ENCODE assay signal across 18 cellular contexts in genomic region chr18:79677221-79677620, GRCh38. TPM values are rescaled to one million over a fixed set of nuclear protein-coding genes. Genes with fewer than 3 reads are reported as not detected.
DNase-seq lines count a peak whose midpoint lies in the region; ATAC-seq, FAIRE-seq and TF ChIP-seq lines count a peak whose summit lies in the region.
"Had no signal": no experiment of that assay in that cellular context is flagged by ENCODE, and none has a peak within 500 bp of the region (broad histone marks: within the 10 kb centered on the region; RNA-seq: fewer than 3 reads in every experiment).

No MANE protein-coding gene starts in this region.

- H3K9me2 ChIP-seq in Loucy (replicated peaks; ENCODE audit: low read depth, low read length) = no peaks in the 10 kb centered on the region

- no peaks in the 10 kb centered on the region for H3K36me3 ChIP-seq in Loucy (ENCODE audit: insufficient read depth, low read length)
- peaks cover 0 to 5% of the 10 kb centered on the region in 2 experiments; a peak in 1 of 4 replicates for H3K36me3 ChIP-seq in GM12878 (ENCODE audit: control insufficient read depth in 2 of 2, insufficient read depth in 2 of 2, low read length in 1 of 2)
- no peaks in the 10 kb centered on the region for H3K36me3 ChIP-seq in osteoblast (ENCODE audit: insufficient read depth, low read length)

- H3K4me3 ChIP-seq in Loucy (ENCODE audit: low read length, poor library complexity, severe bottlenecking) (peak overlapping the region; percentile 92), GM12878 (peak overlapping the region; percentile 71; the same call in 1 of the 2 replicates), osteoblast (ENCODE audit: insufficient read depth, low read length) (no peak overlapping the region), dorsolateral prefrontal cortex (peak overlapping the region in 1 of 59 donors; percentile 99)
- H3K4me3 ChIP-seq: coronary artery had no signal

- intact Hi-C loops in GM12878 (cut with micrococcal nuclease; ENCODE audit: unreplicated experiment) (no loop called here), dorsolateral prefrontal cortex (cut with DNase I) (loop anchor here in 1 of 2 donors (10.0 kb wide), 1 partner anchor 268 kb away; no protein-coding TSS in a partner anchor)

- BruUV-seq in GM12878 (replicated peaks; lab: Mats Ljungman, UMichigan) = no TSS peak

- H3K9me3 Mint-ChIP-seq in activated T-cell treated with anti-CD3 and anti-CD28 coated beads, Interleukin-2, amount 50 U/mL, for 24 hours = no peaks in the 10 kb centered on the region

- H3K27me3 Mint-ChIP-seq in activated T-cell treated with anti-CD3 and anti-CD28 coated beads, Interleukin-2, amount 50 U/mL, for 24 hours = no peaks in the 10 kb centered on the region

- RAD21 ChIA-PET in GM12878 (lab: Charles Lee; ENCODE audit: unreplicated experiment) = no interaction called here

- H4K20me1 ChIP-seq in Loucy (ENCODE audit: insufficient read depth, low read length, poor library complexity, severe bottlenecking) (peaks cover 20% of the 10 kb centered on the region), GM12878 (ENCODE audit: control insufficient read depth, insufficient read depth) (peaks cover 2% of the 10 kb centered on the region; the same call in 1 of the 2 replicates), osteoblast (ENCODE audit: insufficient read depth, low read length) (peaks cover 14% of the 10 kb centered on the region)

- H3K4me3 Mint-ChIP-seq in activated T-cell treated with anti-CD3 and anti-CD28 coated beads, Interleukin-2, amount 50 U/mL, for 24 hours = peak overlapping the region; percentile 91

- H3K27me3 ChIP-seq in Loucy (ENCODE audit: insufficient read depth, low read length, poor library complexity, severe bottlenecking) (no peaks in the 10 kb centered on the region), GM12878 (replicated peaks in 1 of 2; ENCODE audit: control insufficient read depth in 2 of 2, insufficient read depth in 2 of 2, low read length in 1 of 2) (no peaks in the 10 kb centered on the region), osteoblast (ENCODE audit: insufficient read depth, low read length) (no peaks in the 10 kb centered on the region), dorsolateral prefrontal cortex (no peaks in the 10 kb centered on the region)
- H3K27me3 ChIP-seq: ascending aorta had no signal

- SMC1A ChIA-PET in GM12878 (lab: Charles Lee; ENCODE audit: uncharacterized antibody, unreplicated experiment) = interaction anchor here (0.5 kb wide), 1 partner anchor 343 kb away, joined by 3 read pairs; no protein-coding TSS in a partner anchor

- H3K4me1 Mint-ChIP-seq in activated T-cell treated with anti-CD3 and anti-CD28 coated beads, Interleukin-2, amount 50 U/mL, for 24 hours (ENCODE audit: low read depth) = peaks cover 48% of the 10 kb centered on the region

- CTCF ChIA-PET in GM12878 (lab: Yijun Ruan, JAX) = no interaction called here

- no peak for TF ChIP-seq POLR2A in GM12878 (IDR thresholded peaks at IDR 0.05; ENCODE audit: low read depth, low read length)

- FAIRE-seq in GM12878 (lab: Jason Lieb, UNC) = no peak

- ATAC-seq in GM12878 (no peak), HG02970 (IDR thresholded peaks at IDR 0.05; ENCODE audit: low FRiP score, unreplicated experiment) (no peak)
- ATAC-seq: lower lobe of right lung, right cardiac atrium had no signal

- TF ChIP-seq CTCF in Loucy (conservative IDR thresholded peaks at IDR 0.05; ENCODE audit: low read length) = 0 out of 2 replicates have a peak, but pooled peaks have one; percentile 25
- TF ChIP-seq CTCF in GM12878 (IDR thresholded peaks at IDR 0.05 in 2 of 3, conservative IDR thresholded peaks at IDR 0.05 in 1 of 3; ENCODE audit: control insufficient read depth in 2 of 3, extremely low read depth in 1 of 3, insufficient read depth in 1 of 3, low read depth in 3 of 3, low read length in 3 of 3) = no peak
- TF ChIP-seq CTCF in osteoblast (IDR thresholded peaks at IDR 0.05; ENCODE audit: extremely low read depth, low read depth, low read length) = no peak
- TF ChIP-seq CTCF in dorsolateral prefrontal cortex (IDR thresholded peaks at IDR 0.05 in 54 of 56, conservative IDR thresholded peaks at IDR 0.05 in 2 of 56; ENCODE audit: low read depth in 1 of 56, partially characterized antibody in 56 of 56) = no peak

- H3K27ac ChIP-seq in GM12878 (ENCODE audit: control insufficient read depth, insufficient read depth) = no peak overlapping the region
- no peak overlapping the region for H3K27ac ChIP-seq in osteoblast (ENCODE audit: low read depth, low read length)
- no peak overlapping the region for H3K27ac ChIP-seq in dorsolateral prefrontal cortex
- H3K27ac ChIP-seq: ascending aorta, coronary artery, epithelial cell of prostate had no signal

- peaks cover 39% of the 10 kb centered on the region for H3K4me1 ChIP-seq in Loucy (ENCODE audit: insufficient read depth, low read length, poor library complexity, severe bottlenecking)
- peaks cover 17% of the 10 kb centered on the region for H3K4me1 ChIP-seq in GM12878 (ENCODE audit: control insufficient read depth, insufficient read depth, low read length)
- peaks cover 18% of the 10 kb centered on the region for H3K4me1 ChIP-seq in osteoblast (ENCODE audit: insufficient read depth, low read length)

- no peaks in the 10 kb centered on the region for H3K9me3 ChIP-seq in Loucy (ENCODE audit: insufficient read depth, low read depth, low read length)
- no peaks in the 10 kb centered on the region; the same call in 2 of the 3 replicates for H3K9me3 ChIP-seq in GM12878 (replicated peaks; ENCODE audit: control insufficient read depth, insufficient read depth, low read length)
- H3K9me3 ChIP-seq in osteoblast (ENCODE audit: low read depth, low read length) = no peaks in the 10 kb centered on the region
- H3K9me3 ChIP-seq: ascending aorta, lower lobe of right lung had no signal

- H3K4me2 ChIP-seq in Loucy (ENCODE audit: low read depth, low read length, poor library complexity, severe bottlenecking) (peak overlapping the region; percentile 86), GM12878 (ENCODE audit: control insufficient read depth, insufficient read depth) (peak overlapping the region; percentile 92; the same call in 1 of the 2 replicates), osteoblast (ENCODE audit: insufficient read depth, low read length) (no peak overlapping the region)

- H3K79me2 ChIP-seq in Loucy (ENCODE audit: insufficient read depth, low read length) (peaks cover 38% of the 10 kb centered on the region), GM12878 (ENCODE audit: control insufficient read depth, insufficient read depth, low read length) (peaks cover 39% of the 10 kb centered on the region), osteoblast (ENCODE audit: insufficient read depth, low read length) (peaks cover 42% of the 10 kb centered on the region)

- in situ Hi-C loops in GM12878 (cut with MboI) = no loop called here

- no peak overlapping the region for H3K27ac Mint-ChIP-seq in activated T-cell treated with anti-CD3 and anti-CD28 coated beads, Interleukin-2, amount 50 U/mL, for 24 hours

- H3K9ac ChIP-seq in Loucy (ENCODE audit: low read depth, low read length, poor library complexity, severe bottlenecking) (peak overlapping the region; percentile 96), GM12878 (ENCODE audit: control insufficient read depth, insufficient read depth, low read length) (no peak overlapping the region)

- TF ChIP-seq EP300 in GM12878 (IDR thresholded peaks at IDR 0.05; ENCODE audit: borderline replicate concordance in 1 of 2, control insufficient read depth in 1 of 2, low read depth in 2 of 2, low read length in 2 of 2) = no peak

- H3K36me3 Mint-ChIP-seq in activated T-cell treated with anti-CD3 and anti-CD28 coated beads, Interleukin-2, amount 50 U/mL, for 24 hours (ENCODE audit: low read depth) = peaks cover 61% of the 10 kb centered on the region

- TF ChIP-seq RAD21 in GM12878 (IDR thresholded peaks at IDR 0.05; ENCODE audit: insufficient read depth, low read depth, low read length) = no peak

- POLR2A ChIA-PET in GM12878 (lab: Charles Lee) = no interaction called here

- WGBS in GM12878 (ENCODE audit: insufficient coverage, insufficient replicate concordance, low lambda C conversion rate, missing lambda C conversion rate) = 98% methylated on average over 6 of the region's 6 CpGs

- H2AFZ ChIP-seq in Loucy (ENCODE audit: low read length) (no peak overlapping the region), GM12878 (ENCODE audit: control insufficient read depth, low read depth, low read length) (no peak overlapping the region), osteoblast (ENCODE audit: low read length) (no peak overlapping the region)

- H3F3A ChIP-seq in Loucy (ENCODE audit: low read depth) = no peaks in the 10 kb centered on the region

- no peak for DNase-seq in activated T-cell treated with anti-CD3 and anti-CD28 coated beads, Interleukin-2, amount 50 U/mL, for 24 hours
- no peak for DNase-seq in activated T-cell treated with anti-CD3 and anti-CD28 coated beads, Interleukin-2, amount 50 U/mL, for 1 hour
- DNase-seq in GM12878 (ENCODE audit: low read depth, low spot score) (no peak), osteoblast (ENCODE audit: insufficient read length, low spot score, missing footprints) (peak; percentile 79), dorsolateral prefrontal cortex (no peak)
- DNase-seq in NK-92 treated with Interleukin-12 subunit alpha and Interleukin-12 subunit beta, amount 100 ng/mL, for 24 hours (lab: John Stamatoyannopoulos, UW) = no peak
- DNase-seq: activated CD4-positive, alpha-beta T cell treated with anti-CD3 and anti-CD28 coated beads, Interleukin-2, amount 50 U/mL, for 48 hours; activated effector memory CD4-positive, alpha-beta T cell treated with Interleukin-2 at 50 U/mL for 16 hours; GOT3; lower lobe of right lung; NCI-H187 treated with DMSO at 0.1 percent for 48 hours; NCI-H524; right cardiac atrium had no signal

RNA-seq across cellular contexts. Expression of gene CTDP1, which starts 2.4 kb away (rescaled TPM):
- total RNA-seq in GM12878 (2013; cell fraction: nucleolus; rRNA removed) = 25.6 and 26.8 TPM in 2 replicates
- total RNA-seq in GM12878 (2014; rRNA removed) (22.1 and 23.8 TPM in 2 replicates), GM12878 (2014; rRNA removed; fragmentation: Illumina TruSeq; extraction: Trizol) (7.3 and 8.0 TPM in 2 replicates), GM12878 (2021) (30.4 and 31.3 TPM in 2 replicates), osteoblast (25.0 and 26.8 TPM in 2 replicates), dorsolateral prefrontal cortex (10 to 100 TPM; 12.4 to 26.2 (median 18.1) TPM)
- polyA plus RNA-seq in GM12878 (2011; ENCODE audit: low read depth) = 5.9 TPM
- polyA plus RNA-seq in GM12878 (2011; rRNA removed) (4.9 and 9.5 TPM in 2 replicates), GM12878 (2014; fragmentation: Illumina TruSeq; extraction: Trizol) (1.9 and 6.0 TPM in 2 replicates), GM12878 (2014; fragmentation: Nextera tagmentation; extraction: Ambion mirVana) (1 to 10 TPM in 1 of 2 experiments, under 1 TPM in 1; 0.32 to 1.6 TPM), GM12878 (2014; rRNA removed) (16.7 and 19.3 TPM in 2 replicates), GM12878 (2016; fragmentation: Nextera tagmentation; extraction: Ambion mirVana) (10 to 100 TPM in 1 of 2 experiments, 1 to 10 TPM in 1; 4.2 to 13.9 TPM)
- polyA plus RNA-seq in GM12878 (2011; cell fraction: cytosol; rRNA removed) = 9.0 and 10.2 TPM in 2 replicates
- polyA plus RNA-seq in GM12878 (2011; cell fraction: nucleus; rRNA removed) = 37.1 and 48.0 TPM in 2 replicates
- 12.2 and 14.2 TPM in 2 replicates for polyA plus RNA-seq in GM12878 (2012)
- polyA minus RNA-seq in GM12878 (2011; rRNA and poly(A)+ RNA removed) = 13.9 and 14.8 TPM in 2 replicates
- 5.6 and 10.0 TPM in 2 replicates for polyA minus RNA-seq in GM12878 (2011; cell fraction: cytosol; rRNA and poly(A)+ RNA removed)
- polyA minus RNA-seq in GM12878 (2011; cell fraction: nucleus; rRNA and poly(A)+ RNA removed) = 17.0 and 31.8 TPM in 2 replicates
